ENCODE assay signal across 9 cellular contexts in the genomic region with DNA sequence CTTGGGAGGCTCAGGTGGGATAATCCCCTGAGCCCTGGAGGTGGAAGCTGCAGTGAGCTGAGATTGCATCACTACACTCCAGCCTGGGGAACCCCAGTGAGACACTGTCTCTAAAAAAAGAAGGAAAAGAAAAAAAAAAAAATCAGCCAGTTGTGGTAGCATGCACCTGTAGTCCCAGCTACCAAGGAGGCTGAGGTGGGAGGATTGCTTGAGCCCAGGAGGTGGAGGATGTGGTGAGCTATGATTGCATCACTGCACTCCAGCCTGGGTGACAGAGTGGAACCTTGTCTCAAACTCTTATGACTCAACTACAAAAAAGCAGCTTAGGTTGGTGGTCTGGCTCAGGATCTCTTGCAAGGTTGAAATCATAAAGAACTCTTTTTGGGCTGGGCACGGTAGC. TPM values are rescaled to one million over a fixed set of nuclear protein-coding genes. Genes with fewer than 3 reads are reported as not detected.
DNase-seq lines count a peak whose midpoint lies in the region; ATAC-seq and TF ChIP-seq lines count a peak whose summit lies in the region.
"Had no signal": no experiment of that assay in that cellular context is flagged by ENCODE, and none has a peak within 500 bp of the region (broad histone marks: within the 10 kb centered on the region; RNA-seq: fewer than 3 reads in every experiment).

No MANE protein-coding gene starts in this region.

- H3K27ac Mint-ChIP-seq in chondrocyte (ENCODE audit: unreplicated experiment), result peak overlapping the region; percentile 97

- ATAC-seq in GM21723 (IDR thresholded peaks at IDR 0.05; ENCODE audit: unreplicated experiment) (peak; percentile 59), HG02623 (IDR thresholded peaks at IDR 0.05; ENCODE audit: unreplicated experiment) (no peak)
- peak; percentile 93 to 95 for ATAC-seq in activated CD4-positive, CD25-positive, alpha-beta regulatory T cell treated with anti-CD3 and anti-CD28 coated beads, Interleukin-2, amount 50 U/mL, for 24 hours

- DNase-seq in chondrocyte (ENCODE audit: low spot score) (no peak), inferior parietal cortex (ENCODE audit: extremely low spot score) (no peak), SJCRH30 (no peak), lower leg skin (ENCODE audit: low spot score in 2 of 2) (no peak)
- DNase-seq in stimulated activated CD4-positive, alpha-beta T cell treated with anti-CD3 and anti-CD28 coated beads, Interleukin-4, amount 100 ng/mL, for 24 hours, result peak; percentile 58
- DNase-seq: OCI-M1 had no signal

- no peaks in the 10 kb centered on the region for H3K9me3 Mint-ChIP-seq in chondrocyte (ENCODE audit: low read depth)

- H3K4me3 ChIP-seq in SJCRH30, result no peak overlapping the region
- no peak overlapping the region for H3K4me3 ChIP-seq in lower leg skin (ENCODE audit: low read depth, poor library complexity, severe bottlenecking)

- peaks cover 51% of the 10 kb centered on the region for H3K4me1 Mint-ChIP-seq in chondrocyte (ENCODE audit: low read depth)

- peaks cover 5% of the 10 kb centered on the region for H3K4me1 ChIP-seq in SJCRH30

- no peak overlapping the region for H3K4me3 Mint-ChIP-seq in chondrocyte (ENCODE audit: unreplicated experiment)

- TF ChIP-seq CTCF in chondrocyte (IDR thresholded peaks at IDR 0.05), result no peak
- no peak for TF ChIP-seq CTCF in lower leg skin (IDR thresholded peaks at IDR 0.05)

- no peaks in the 10 kb centered on the region for H3K27me3 ChIP-seq in SJCRH30

- no peaks in the 10 kb centered on the region; the same call in 1 of the 2 replicates for H3K9me3 ChIP-seq in SJCRH30 (replicated peaks)

- H3K36me3 Mint-ChIP-seq in chondrocyte (ENCODE audit: low read depth), result peaks cover 17% of the 10 kb centered on the region

- no peak for TF ChIP-seq POLR2A in lower leg skin (IDR thresholded peaks at IDR 0.05)

- peaks cover 38% of the 10 kb centered on the region for H3K36me3 ChIP-seq in SJCRH30

- H3K27ac ChIP-seq in SJCRH30, result no peak overlapping the region

- 71 to 88% methylated on average over 1 of the region's 1 CpG for WGBS in lower leg skin, 2 donors

- intact Hi-C loops in lower leg skin (cut with DNase I; ENCODE audit: low total_unique reads), result no loop called here

- H3K27me3 Mint-ChIP-seq in chondrocyte (ENCODE audit: low read depth), result no peaks in the 10 kb centered on the region

RNA-seq across cellular contexts. Expression of a gene that starts 19.3 kb away (rescaled TPM):
- total RNA-seq in chondrocyte, result 87.9 to 92.6 TPM (median 91.3 TPM) in 3 replicates
- total RNA-seq in SJCRH30 (2014; rRNA removed; shearing (Covaris generic)), result 128 and 148 TPM in 2 replicates
- total RNA-seq in lower leg skin, result 100 to 1,000 TPM; 116 to 224 (median 161) TPM

RNA-seq across cellular contexts. Expression of a gene that starts 34.3 kb away (rescaled TPM):
- total RNA-seq in chondrocyte, result 625 to 643 TPM (median 626 TPM) in 3 replicates
- total RNA-seq in SJCRH30 (2014; rRNA removed; shearing (Covaris generic)), result 321 and 323 TPM in 2 replicates
- 100 to 1,000 TPM; 266 to 511 (median 312) TPM for total RNA-seq in lower leg skin

RNA-seq across cellular contexts. Expression of a gene that starts 34.7 kb away (rescaled TPM):
- total RNA-seq in chondrocyte (22.5 to 54.8 TPM (median 23.4 TPM) in 3 replicates), lower leg skin (10 to 100 TPM in 3 of 4 donors, 1 to 10 TPM in 1; 6.6 to 26.4 (median 14.1) TPM)
- 12.8 and 13.1 TPM in 2 replicates for total RNA-seq in SJCRH30 (2014; rRNA removed; shearing (Covaris generic))

RNA-seq across cellular contexts. Expression of a gene that starts 37.6 kb away (rescaled TPM):
- total RNA-seq in chondrocyte (31.6 to 41.0 TPM (median 31.9 TPM) in 3 replicates), lower leg skin (10 to 100 TPM; 29.9 to 34.2 (median 31.5) TPM)
- 10.5 and 10.6 TPM in 2 replicates for total RNA-seq in SJCRH30 (2014; rRNA removed; shearing (Covaris generic))

RNA-seq across cellular contexts. Expression of a gene that starts 44.8 kb away (rescaled TPM):
- total RNA-seq in chondrocyte (4.8 to 6.1 TPM (median 6.0 TPM) in 3 replicates), lower leg skin (1 to 10 TPM; 1.8 to 9.3 (median 5.4) TPM)
- total RNA-seq in SJCRH30 (2014; rRNA removed; shearing (Covaris generic)), result 0.26 TPM in 1 of 2 replicates, not detected in the other
